8 cellular contexts compared by ENCODE assay signal in the genomic region with DNA sequence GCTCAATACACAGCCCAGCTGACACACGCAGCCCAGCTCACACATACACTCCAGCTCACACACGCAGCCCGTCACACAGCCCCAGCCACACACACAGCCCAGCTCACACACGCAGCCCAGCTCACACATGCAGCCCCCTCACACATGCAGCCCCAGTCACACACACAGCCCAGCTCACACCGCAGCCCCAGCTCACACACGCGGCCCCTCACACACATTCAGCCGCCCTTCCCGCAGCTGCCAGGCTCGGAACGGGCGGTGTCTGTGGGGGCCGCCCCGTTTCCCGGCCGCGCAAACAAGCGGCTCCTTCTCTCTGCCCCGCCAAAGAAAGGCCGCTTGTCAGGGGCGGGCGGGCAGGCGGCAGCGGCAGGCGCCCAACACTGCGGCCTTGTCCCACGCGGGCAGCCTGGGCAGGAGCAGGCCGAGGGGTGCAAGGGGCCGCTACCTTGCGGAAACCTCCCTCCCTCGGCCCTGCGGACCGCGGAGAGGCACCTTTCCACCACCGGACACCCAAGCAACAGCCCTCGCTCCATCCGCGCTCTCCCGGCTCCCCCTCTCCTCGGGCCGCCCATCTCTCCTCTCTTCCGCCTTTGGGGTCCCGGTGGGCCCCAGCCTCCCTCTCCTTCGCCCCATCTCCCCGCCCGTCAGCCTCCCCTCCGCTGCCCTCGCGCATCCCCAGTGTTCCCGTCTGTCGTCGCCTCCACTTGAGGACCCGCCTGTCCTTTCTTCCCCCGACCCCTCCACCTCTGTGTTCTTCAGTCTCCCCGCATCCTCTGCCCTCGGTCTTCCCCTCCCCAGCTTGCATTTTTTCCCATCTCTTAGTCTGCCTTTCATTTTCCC. TPM values are rescaled to one million over a fixed set of nuclear protein-coding genes. Genes with fewer than 3 reads are reported as not detected.
A peak's percentile ranks its signal among the peaks of the same experiment; 100 is the strongest.
DNase-seq lines count a peak whose midpoint lies in the region; ATAC-seq and TF ChIP-seq lines count a peak whose summit lies in the region.

No MANE protein-coding gene starts in this region.

- no peak overlapping the region for H4K12ac ChIP-seq in trophoblast cell (ENCODE audit: low read depth, low read length)

- H3K4me1 ChIP-seq in ES-I3 (ENCODE audit: insufficient read depth, low read length), result peaks cover 43% of the 10 kb centered on the region
- peaks cover 32 to 41% of the 10 kb centered on the region in 2 experiments for H3K4me1 ChIP-seq in trophoblast cell (ENCODE audit: control insufficient read depth in 1 of 2, insufficient read depth in 2 of 2, low read length in 2 of 2)

- no peak overlapping the region for H3K4ac ChIP-seq in trophoblast cell (ENCODE audit: low read depth, low read length)

- H3K79me2 ChIP-seq in trophoblast cell (ENCODE audit: control insufficient read depth, insufficient read depth, low read length, poor library complexity), result no peaks in the 10 kb centered on the region

- H3K27ac ChIP-seq in trophoblast cell (ENCODE audit: low read depth, low read length), result no peak overlapping the region

- no peaks in the 10 kb centered on the region for H3K9me3 ChIP-seq in ES-I3 (ENCODE audit: control insufficient read depth, insufficient read depth, low read length)
- H3K9me3 ChIP-seq in trophoblast cell (ENCODE audit: insufficient read depth, low read depth, low read length), result peaks cover 8% of the 10 kb centered on the region

- peaks cover 6% of the 10 kb centered on the region for H3K79me1 ChIP-seq in trophoblast cell (ENCODE audit: low read length)

- H2BK5ac ChIP-seq in trophoblast cell (ENCODE audit: low read depth, low read length, poor library complexity), result no peak overlapping the region

- H3K18ac ChIP-seq in trophoblast cell (ENCODE audit: low read length), result no peak overlapping the region

- ATAC-seq in HG03521 (IDR thresholded peaks at IDR 0.05; ENCODE audit: unreplicated experiment) (no peak), GM19328 (IDR thresholded peaks at IDR 0.05; ENCODE audit: unreplicated experiment) (no peak)

- peak overlapping the region; percentile 41 for H3K4me2 ChIP-seq in trophoblast cell (ENCODE audit: low read length)

- peaks cover 30% of the 10 kb centered on the region for H3K27me3 ChIP-seq in trophoblast cell (ENCODE audit: insufficient read depth, low read length)

- H3K4me3 ChIP-seq in foreskin fibroblast (ENCODE audit: low read depth in 1 of 2, low read length in 2 of 2) (peak overlapping the region; percentile 83 to 96), trophoblast cell (ENCODE audit: low read depth, low read length) (peak overlapping the region; percentile 33)

- H3K14ac ChIP-seq in trophoblast cell (ENCODE audit: low read length), result no peak overlapping the region

- H4K91ac ChIP-seq in trophoblast cell (ENCODE audit: low read depth, low read length), result no peak overlapping the region

- H2BK120ac ChIP-seq in trophoblast cell (ENCODE audit: insufficient read depth, low read length, poor library complexity), result no peak overlapping the region

- peak; percentile 72 for DNase-seq in activated CD8-positive, alpha-beta memory T cell treated with anti-CD3 and anti-CD28 coated beads, Interleukin-2, amount 50 U/mL, for 48 hours
- peak in 1 of 2 donors; percentile 69 for DNase-seq in foreskin fibroblast
- DNase-seq in trophoblast cell, result no peak
- no peak for DNase-seq in NCI-H2081 treated with DMSO at 0.1 percent for 48 hours (lab: John Stamatoyannopoulos, UW)
- no peak for DNase-seq in kidney tubule cell (ENCODE audit: low spot score)

- H2AFZ ChIP-seq in trophoblast cell (ENCODE audit: insufficient read depth, low read length, poor library complexity), result no peak overlapping the region

- no CpG with 5 or more reads among the region's 57 CpGs for WGBS in trophoblast cell (ENCODE audit: extremely low coverage, insufficient coverage, insufficient read length)

- no peak overlapping the region for H2BK12ac ChIP-seq in trophoblast cell (ENCODE audit: low read length)

- peak overlapping the region; percentile 9 for H3K23ac ChIP-seq in trophoblast cell (ENCODE audit: low read length)

- no peak overlapping the region for H2AK5ac ChIP-seq in trophoblast cell (ENCODE audit: low read length)

- no peak for TF ChIP-seq CTCF in foreskin fibroblast (IDR thresholded peaks at IDR 0.05; ENCODE audit: low read depth, low read length)

- H3K9ac ChIP-seq in ES-I3 (ENCODE audit: low read depth, low read length), result peak overlapping the region; percentile 46; the same call in 1 of the 2 replicates
- H3K9ac ChIP-seq in trophoblast cell (ENCODE audit: low read length), result no peak overlapping the region

- H4K8ac ChIP-seq in trophoblast cell (ENCODE audit: low read depth, low read length), result no peak overlapping the region

- H3K36me3 ChIP-seq in ES-I3 (ENCODE audit: insufficient read depth, low read length), result no peaks in the 10 kb centered on the region
- no peaks in the 10 kb centered on the region for H3K36me3 ChIP-seq in trophoblast cell (ENCODE audit: control insufficient read depth in 1 of 2, insufficient read depth in 2 of 2, low read length in 2 of 2)

RNA-seq across cellular contexts. Expression of gene PHLDB1, which starts 2.2 kb away (rescaled TPM):
- polyA plus RNA-seq in trophoblast cell (2013), result 22.5 and 22.6 TPM in 2 replicates

RNA-seq across cellular contexts. Expression of gene ARCN1, which starts 37.4 kb away (rescaled TPM):
- 246 and 250 TPM in 2 replicates for polyA plus RNA-seq in trophoblast cell (2013)

RNA-seq across cellular contexts. Expression of gene IFT46, which starts 43.9 kb away (rescaled TPM):
- 11.9 and 13.7 TPM in 2 replicates for polyA plus RNA-seq in trophoblast cell (2013)
